Comparison of ENCODE assay signal across 18 cellular contexts in genomic region chr2:114192362-114192761, GRCh38.
DNase-seq lines count a peak whose midpoint lies in the region; ATAC-seq and TF ChIP-seq lines count a peak whose summit lies in the region.
"Had no signal": no experiment of that assay in that cellular context is flagged by ENCODE, and none has a peak within 500 bp of the region (broad histone marks: within the 10 kb centered on the region; RNA-seq: fewer than 3 reads in every experiment).

No MANE protein-coding gene starts in this region.

- no peaks in the 10 kb centered on the region for H3K4me1 ChIP-seq in HCT116 (ENCODE audit: control insufficient read depth in 1 of 2, insufficient read depth in 2 of 2, low read length in 2 of 2)
- H3K4me1 ChIP-seq: ascending aorta, spleen had no signal

- H4K20me1 ChIP-seq in HCT116 (ENCODE audit: insufficient read depth), result no peaks in the 10 kb centered on the region

- no TSS peak for BruUV-seq in HCT116 (replicated peaks; lab: Mats Ljungman, UMichigan)

- no peaks in the 10 kb centered on the region for H3K79me2 ChIP-seq in HCT116 (ENCODE audit: insufficient read depth, low read length)

- H2AFZ ChIP-seq in HCT116 (ENCODE audit: low read depth, low read length, poor library complexity, severe bottlenecking), result no peak overlapping the region

- no peak overlapping the region for H3K4me3 ChIP-seq in HCT116 (replicated peaks in 1 of 2; ENCODE audit: low read depth in 1 of 2, low read length in 2 of 2)
- H3K4me3 ChIP-seq: ascending aorta, GM12878, spleen had no signal

- no peak overlapping the region for H3K4me2 ChIP-seq in HCT116 (ENCODE audit: low read length)

- H3K36me3 ChIP-seq in HCT116 (ENCODE audit: control insufficient read depth in 1 of 2, insufficient read depth in 2 of 2, low read length in 2 of 2), result no peaks in the 10 kb centered on the region
- H3K36me3 ChIP-seq: ascending aorta, spleen had no signal

- DNase-seq in COLO829 (ENCODE audit: low spot score) (peak; percentile 51), HCT116 (ENCODE audit: low read depth, low spot score) (no peak), RPMI7951 (ENCODE audit: low read depth) (peak; percentile 75), hepatic stellate cell (ENCODE audit: low spot score) (peak; percentile 4), GM19238 (ENCODE audit: insufficient read length, low spot score) (no peak)
- DNase-seq: activated CD4-positive, alpha-beta T cell treated with anti-CD3 and anti-CD28 coated beads, Interleukin-2, amount 50 U/mL, for 1 hour; activated T-cell treated with anti-CD3 and anti-CD28 coated beads for 4 hours; COR-L47; endodermal cell; GDM1; NCI-H1092 treated with DMSO at 0.1 percent for 48 hours; NCI-H2107; spleen had no signal

- intact Hi-C loops in HCT116 (cut with micrococcal nuclease), result no loop called here

- H3K9me3 ChIP-seq in HCT116 (ENCODE audit: control insufficient read depth in 1 of 2, insufficient read depth in 1 of 2, low read depth in 1 of 2, low read length in 2 of 2), result no peaks in the 10 kb centered on the region
- H3K9me3 ChIP-seq: ascending aorta, spleen had no signal

- H3K27me3 ChIP-seq in HCT116 (ENCODE audit: insufficient read depth, low read length), result no peaks in the 10 kb centered on the region
- H3K27me3 ChIP-seq: ascending aorta, spleen had no signal

- no peak for TF ChIP-seq CTCF in HCT116 (IDR thresholded peaks at IDR 0.05 in 2 of 3, conservative IDR thresholded peaks at IDR 0.05 in 1 of 3; ENCODE audit: borderline replicate concordance in 1 of 3, insufficient read depth in 1 of 3, low read depth in 2 of 3, low read length in 2 of 3)

- no peak for TF ChIP-seq RAD21 in HCT116 (IDR thresholded peaks at IDR 0.05; ENCODE audit: low read depth)

- H3K27ac ChIP-seq in HCT116 (ENCODE audit: low read depth, low read length), result no peak overlapping the region
- H3K27ac ChIP-seq: ascending aorta, spleen had no signal

- RAD21 ChIA-PET in HCT116 (lab: Charles Lee; ENCODE audit: low non-redundant PET in 1 of 2, low total read pairs in 2 of 2, uncharacterized antibody in 2 of 2, unreplicated experiment in 2 of 2), result interaction anchor here in 1 of 2 experiments (0.6 kb wide), 1 partner anchor 258 kb away, joined by 3 read pairs; no protein-coding TSS in a partner anchor

- ATAC-seq in HCT116 (no peak), HG03460 (IDR thresholded peaks at IDR 0.05; ENCODE audit: unreplicated experiment) (no peak), GM19324 (IDR thresholded peaks at IDR 0.05; ENCODE audit: low FRiP score, unreplicated experiment) (no peak), GM18520 (IDR thresholded peaks at IDR 0.05; ENCODE audit: unreplicated experiment) (no peak)
- ATAC-seq: GM12878 had no signal

- H3K9me2 ChIP-seq in HCT116 (ENCODE audit: insufficient read depth), result no peaks in the 10 kb centered on the region

- H3K9ac ChIP-seq in HCT116 (ENCODE audit: low read length), result no peak overlapping the region

- CTCF ChIA-PET in HCT116 (lab: Charles Lee), result no interaction called here

- POLR2A ChIA-PET in HCT116 (lab: Charles Lee), result no interaction called here

- TF ChIP-seq POLR2A in HCT116 (IDR thresholded peaks at IDR 0.05; ENCODE audit: borderline replicate concordance, extremely low read depth, insufficient read depth, insufficient read length), result no peak

TF ChIP-seq in HCT116, 20 proteins besides CTCF, POLR2A, EP300 and RAD21:
- TF ChIP-seq FOSL1 (IDR thresholded peaks at IDR 0.05; ENCODE audit: low read depth), result peak; percentile 55
- TF ChIP-seq SP1 (IDR thresholded peaks at IDR 0.05; ENCODE audit: low read depth), result 0 out of 2 replicates have a peak, but pooled peaks have one; percentile 26
- 0 out of 2 replicates have a peak, but pooled peaks have one; percentile 15 for TF ChIP-seq MAX (IDR thresholded peaks at IDR 0.05)
- no peak for TF ChIP-seq REST (IDR thresholded peaks at IDR 0.05; ENCODE audit: low read depth)
- TF ChIP-seq CEBPB (IDR thresholded peaks at IDR 0.05; ENCODE audit: low read depth), result no peak

Comparison
In these comparisons a context has a peak if more than half of its experiments do, and no peak if none do; other contexts are left out.
1. DNase-seq: peak in COLO829 (single experiment), RPMI7951 (single experiment) and hepatic stellate cell (single experiment); none in HCT116 (single experiment) and GM19238 (single experiment).